ENCODE assay signal across 22 cellular contexts in genomic region chr2:159042115-159042850, GRCh38.
DNase-seq lines count a peak whose midpoint lies in the region; ATAC-seq and TF ChIP-seq lines count a peak whose summit lies in the region.
"Had no signal": no experiment of that assay in that cellular context is flagged by ENCODE, and none has a peak within 500 bp of the region (broad histone marks: within the 10 kb centered on the region; RNA-seq: fewer than 3 reads in every experiment).

No MANE protein-coding gene starts in this region.

- H3K27ac Mint-ChIP-seq in endothelial cell (ENCODE audit: unreplicated experiment) (no peak overlapping the region), type B pancreatic cell (peak overlapping the region; percentile 65), CD14-positive monocyte (no peak overlapping the region)
- H3K27ac Mint-ChIP-seq: natural killer cell had no signal

- peak; percentile 33 for ATAC-seq in left lung
- no peak for ATAC-seq in GM21381 (IDR thresholded peaks at IDR 0.05; ENCODE audit: unreplicated experiment)
- ATAC-seq: natural killer cell had no signal

- H3K4me3 Mint-ChIP-seq in endothelial cell (ENCODE audit: unreplicated experiment): peak overlapping the region; percentile 35
- H3K4me3 Mint-ChIP-seq in type B pancreatic cell: peak overlapping the region; percentile 41
- no peak overlapping the region for H3K4me3 Mint-ChIP-seq in CD14-positive monocyte
- H3K4me3 Mint-ChIP-seq: natural killer cell had no signal

- H3K4me1 Mint-ChIP-seq in endothelial cell (ENCODE audit: unreplicated experiment): peaks cover 12% of the 10 kb centered on the region
- peaks cover 21% of the 10 kb centered on the region for H3K4me1 Mint-ChIP-seq in type B pancreatic cell (ENCODE audit: unreplicated experiment)
- peaks cover 9% of the 10 kb centered on the region for H3K4me1 Mint-ChIP-seq in CD14-positive monocyte
- H3K4me1 Mint-ChIP-seq: natural killer cell had no signal

- H3K27me3 ChIP-seq in left lung: no peaks in the 10 kb centered on the region
- H3K27me3 ChIP-seq: cardiac muscle cell had no signal

- H3K27me3 Mint-ChIP-seq in endothelial cell (ENCODE audit: unreplicated experiment): peaks cover 1% of the 10 kb centered on the region
- no peaks in the 10 kb centered on the region for H3K27me3 Mint-ChIP-seq in type B pancreatic cell
- H3K27me3 Mint-ChIP-seq in CD14-positive monocyte (ENCODE audit: low read depth in 3 of 3): peaks cover 0 to 7% (median 2%) of the 10 kb centered on the region in 3 donors

- H3K9me3 Mint-ChIP-seq in endothelial cell (ENCODE audit: unreplicated experiment): no peaks in the 10 kb centered on the region
- peaks cover 17% of the 10 kb centered on the region for H3K9me3 Mint-ChIP-seq in type B pancreatic cell
- H3K9me3 Mint-ChIP-seq in CD14-positive monocyte: peaks cover 15 to 34% (median 19%) of the 10 kb centered on the region in 7 donors
- H3K9me3 Mint-ChIP-seq: natural killer cell had no signal

- TF ChIP-seq CTCF in endothelial cell (IDR thresholded peaks at IDR 0.05; ENCODE audit: unreplicated experiment) (no peak), left lung (IDR thresholded peaks at IDR 0.05) (no peak), type B pancreatic cell (conservative IDR thresholded peaks at IDR 0.05) (no peak), CD14-positive monocyte (IDR thresholded peaks at IDR 0.05) (no peak)

- intact Hi-C loops in left lung (cut with DNase I): no loop called here
- intact Hi-C loops in CD14-positive monocyte (cut with micrococcal nuclease): no loop called here

- H3K27ac ChIP-seq in left lung (no peak overlapping the region), substantia nigra (ENCODE audit: low read depth, low read length, poor library complexity, severe bottlenecking) (no peak overlapping the region)
- H3K27ac ChIP-seq: cardiac muscle cell, epithelial cell of prostate, KMS-11, parathyroid adenoma had no signal

- DNase-seq in NCI-H2107 treated with DMSO at 0.1 percent for 48 hours (lab: John Stamatoyannopoulos, UW; ENCODE audit: unreplicated experiment): peak; percentile 5
- DNase-seq in NCI-H2107 (lab: John Stamatoyannopoulos, UW): no peak
- no peak for DNase-seq in endothelial cell (ENCODE audit: low spot score)
- DNase-seq in left lung: no peak
- no peak for DNase-seq in type B pancreatic cell (ENCODE audit: extremely low spot score, unreplicated experiment)
- DNase-seq in substantia nigra (lab: John Stamatoyannopoulos, UW): no peak
- no peak for DNase-seq in CD14-positive monocyte (ENCODE audit: low spot score)
- DNase-seq: 8988T; activated CD8-positive, alpha-beta memory T cell treated with anti-CD3 and anti-CD28 coated beads for 24 hours; activated naive CD4-positive, alpha-beta T cell treated with Interleukin-2 at 50 U/mL for 16 hours; activated T-cell treated with anti-CD3 and anti-CD28 coated beads, Interleukin-2, amount 50 U/mL, for 48 hours; DND-41; foreskin melanocyte; MV-4-11; natural killer cell; NCI-H1694 treated with DMSO at 0.1 percent for 48 hours; OCI-M1 had no signal

- H3K36me3 Mint-ChIP-seq in endothelial cell (ENCODE audit: low read depth, unreplicated experiment) (peaks cover 35% of the 10 kb centered on the region), type B pancreatic cell (peaks cover 46% of the 10 kb centered on the region), CD14-positive monocyte (no peaks in the 10 kb centered on the region)
- H3K36me3 Mint-ChIP-seq: natural killer cell had no signal

- H3K4me1 ChIP-seq in left lung: peaks cover 29 to 30% of the 10 kb centered on the region in 2 donors

- H3K4me3 ChIP-seq in left lung: no peak overlapping the region
- H3K4me3 ChIP-seq: cardiac muscle cell had no signal

- no peaks in the 10 kb centered on the region for H3K36me3 ChIP-seq in left lung
- H3K36me3 ChIP-seq: cardiac muscle cell had no signal

- no peaks in the 10 kb centered on the region for H3K9me3 ChIP-seq in left lung

Comparison
In these comparisons a context has a peak if more than half of its experiments do, and no peak if none do; other contexts are left out.
1. H3K4me3 Mint-ChIP-seq: peak in endothelial cell (single experiment) and type B pancreatic cell (single experiment); none in CD14-positive monocyte (0 of 2).